Comparison of ENCODE assay signal across 17 cellular contexts in genomic region chr16:79593754-79594153, GRCh38. TPM values are rescaled to one million over a fixed set of nuclear protein-coding genes. Genes with fewer than 3 reads are reported as not detected.
DNase-seq lines count a peak whose midpoint lies in the region; ATAC-seq and TF ChIP-seq lines count a peak whose summit lies in the region.
"Had no signal": no experiment of that assay in that cellular context is flagged by ENCODE, and none has a peak within 500 bp of the region (broad histone marks: within the 10 kb centered on the region; RNA-seq: fewer than 3 reads in every experiment).

No MANE protein-coding gene starts in this region.

- peaks cover 3% of the 10 kb centered on the region for H3K27me3 Mint-ChIP-seq in neural progenitor cell (ENCODE audit: insufficient read depth, low read depth)
- H3K27me3 Mint-ChIP-seq in osteocyte (ENCODE audit: unreplicated experiment), result no peaks in the 10 kb centered on the region

- H3F3A ChIP-seq in neural progenitor cell (ENCODE audit: low read depth), result peaks cover 8% of the 10 kb centered on the region

- H3K27ac Mint-ChIP-seq in neural progenitor cell (no peak overlapping the region), osteocyte (ENCODE audit: unreplicated experiment) (no peak overlapping the region)
- H3K27ac Mint-ChIP-seq: endodermal cell had no signal

- H3K36me3 Mint-ChIP-seq in neural progenitor cell, result peaks cover 14% of the 10 kb centered on the region
- peaks cover 46% of the 10 kb centered on the region for H3K36me3 Mint-ChIP-seq in osteocyte (ENCODE audit: unreplicated experiment)

- TF ChIP-seq POLR2A in breast epithelium (IDR thresholded peaks at IDR 0.05) (no peak), transverse colon (IDR thresholded peaks at IDR 0.05) (no peak)

- in situ Hi-C loops in mammary epithelial cell (cut with MboI; ENCODE audit: low sequenced_read_pairs in 2 of 2), result loop anchor here in 1 of 2 donors (10.0 kb wide), 1 partner anchor 909 kb away; no protein-coding TSS in a partner anchor
- in situ Hi-C loops in transverse colon (cut with MboI; ENCODE audit: low pct_ligation_motif_present in 1 of 4, low pct_unique_long_range_greater_than_20kb in 1 of 4, low sequenced_read_pairs in 3 of 4), result no loop called here

- dilution Hi-C loops in mammary epithelial cell (cut with HindIII; ENCODE audit: low sequenced_read_pairs), result no loop called here

- no peaks in the 10 kb centered on the region for H3K36me3 ChIP-seq in breast epithelium
- no peaks in the 10 kb centered on the region for H3K36me3 ChIP-seq in mammary epithelial cell (ENCODE audit: insufficient read depth, low read length)
- no peaks in the 10 kb centered on the region for H3K36me3 ChIP-seq in neural progenitor cell
- H3K36me3 ChIP-seq in transverse colon, result no peaks in the 10 kb centered on the region
- H3K36me3 ChIP-seq: MG63, SJCRH30 had no signal

- no peak for DNase-seq in breast epithelium (ENCODE audit: low spot score in 2 of 2)
- DNase-seq in mammary epithelial cell, result no peak
- no peak for DNase-seq in caudate nucleus (lab: John Stamatoyannopoulos, UW)
- DNase-seq in neural progenitor cell (ENCODE audit: low spot score), result no peak
- DNase-seq in transverse colon, result no peak
- DNase-seq in osteocyte (ENCODE audit: extremely low spot score, unreplicated experiment), result no peak
- no peak for DNase-seq in glomerular visceral epithelial cell (ENCODE audit: extremely low spot score)
- DNase-seq: activated CD4-positive, alpha-beta T cell treated with anti-CD3 and anti-CD28 coated beads for 48 hours; central memory CD4-positive, alpha-beta T cell; endodermal cell; MG63; NCI-H1930; NCI-H446 treated with DMSO at 0.1 percent for 48 hours; SJCRH30; stimulated activated CD4-positive, alpha-beta T cell treated with anti-CD3 and anti-CD28 coated beads, Interleukin-4, amount 100 ng/mL, for 4 hours had no signal

- CTCF ChIA-PET in mammary epithelial cell (lab: Charles Lee; ENCODE audit: low non-redundant PET), result no interaction called here

- TF ChIP-seq CTCF in breast epithelium (IDR thresholded peaks at IDR 0.05), result no peak
- TF ChIP-seq CTCF in mammary epithelial cell (conservative IDR thresholded peaks at IDR 0.05 in 1 of 2, IDR thresholded peaks at IDR 0.05 in 1 of 2; ENCODE audit: extremely low read depth in 1 of 2, insufficient read depth in 1 of 2, low read depth in 1 of 2, low read length in 2 of 2), result no peak
- TF ChIP-seq CTCF in neural progenitor cell (IDR thresholded peaks at IDR 0.05), result no peak
- TF ChIP-seq CTCF in transverse colon (IDR thresholded peaks at IDR 0.05), result no peak
- TF ChIP-seq CTCF in osteocyte (IDR thresholded peaks at IDR 0.05), result no peak

- H3K9me3 ChIP-seq in breast epithelium, result no peaks in the 10 kb centered on the region
- no peaks in the 10 kb centered on the region for H3K9me3 ChIP-seq in mammary epithelial cell (replicated peaks; ENCODE audit: insufficient read depth, low read length)
- no peaks in the 10 kb centered on the region for H3K9me3 ChIP-seq in neural progenitor cell (ENCODE audit: low read depth)
- H3K9me3 ChIP-seq in transverse colon, result no peaks in the 10 kb centered on the region
- H3K9me3 ChIP-seq: MG63, SJCRH30 had no signal

- H3K27ac ChIP-seq in breast epithelium (peak overlapping the region; percentile 18 to 91), mammary epithelial cell (ENCODE audit: insufficient read depth, low read depth, low read length) (no peak overlapping the region), caudate nucleus (ENCODE audit: low read depth, low read length) (peak overlapping the region; percentile 49), neural progenitor cell (no peak overlapping the region), transverse colon (peak overlapping the region; percentile 69 to 85 (median 78))
- H3K27ac ChIP-seq: SJCRH30 had no signal

- 95% methylated on average over 8 of the region's 8 CpGs for WGBS in mammary epithelial cell (ENCODE audit: low coverage, missing lambda C conversion rate)
- WGBS in transverse colon (ENCODE audit: low coverage in 1 of 2), 2 donors, result 77 to 84% methylated on average over 8 of the region's 8 CpGs

- H3K9me3 Mint-ChIP-seq in neural progenitor cell (peaks cover 5% of the 10 kb centered on the region), osteocyte (ENCODE audit: unreplicated experiment) (no peaks in the 10 kb centered on the region)
- H3K9me3 Mint-ChIP-seq: endodermal cell had no signal

- peaks cover 65% of the 10 kb centered on the region for H3K4me1 Mint-ChIP-seq in neural progenitor cell
- H3K4me1 Mint-ChIP-seq in osteocyte (ENCODE audit: unreplicated experiment), result peaks cover 39% of the 10 kb centered on the region

- H3K4me3 Mint-ChIP-seq in neural progenitor cell (no peak overlapping the region), osteocyte (ENCODE audit: unreplicated experiment) (no peak overlapping the region)
- H3K4me3 Mint-ChIP-seq: endodermal cell had no signal

- H4K20me1 ChIP-seq in mammary epithelial cell (ENCODE audit: insufficient read depth, low read length) (no peaks in the 10 kb centered on the region), neural progenitor cell (ENCODE audit: low read depth) (no peaks in the 10 kb centered on the region)

- intact Hi-C loops in breast epithelium (cut with DNase I; ENCODE audit: low total_unique reads) (no loop called here), mammary epithelial cell (cut with micrococcal nuclease) (loop anchor here (10.0 kb wide), 1 partner anchor 609 kb away; no protein-coding TSS in a partner anchor), transverse colon (cut with DNase I; ENCODE audit: low total_unique reads) (no loop called here)

- no TSS peak for BruUV-seq in mammary epithelial cell (replicated peaks; lab: Mats Ljungman, UMichigan)

- ATAC-seq in GM21381 (IDR thresholded peaks at IDR 0.05; ENCODE audit: unreplicated experiment), result no peak

- H3K79me2 ChIP-seq in mammary epithelial cell (ENCODE audit: insufficient read depth, low read length), result peaks cover 34% of the 10 kb centered on the region
- peaks cover 49% of the 10 kb centered on the region for H3K79me2 ChIP-seq in neural progenitor cell (ENCODE audit: low read depth)

- TF ChIP-seq EP300 in transverse colon (IDR thresholded peaks at IDR 0.05; ENCODE audit: low read depth), result no peak

- no peak overlapping the region for H3K9ac ChIP-seq in mammary epithelial cell (ENCODE audit: insufficient read depth, low read length)
- no peak overlapping the region for H3K9ac ChIP-seq in neural progenitor cell

- H2AFZ ChIP-seq in mammary epithelial cell (ENCODE audit: low read depth, low read length) (no peak overlapping the region), neural progenitor cell (replicated peaks) (no peak overlapping the region)

- no peak overlapping the region for H3K4me2 ChIP-seq in mammary epithelial cell (ENCODE audit: insufficient read depth, low read depth, low read length)
- H3K4me2 ChIP-seq in neural progenitor cell, result peak overlapping the region; percentile 78

- H3K4me1 ChIP-seq in breast epithelium, result peaks cover 0 to 2% of the 10 kb centered on the region in 2 donors
- peaks cover 17% of the 10 kb centered on the region for H3K4me1 ChIP-seq in mammary epithelial cell (ENCODE audit: insufficient read depth, low read length)
- peaks cover 50% of the 10 kb centered on the region for H3K4me1 ChIP-seq in neural progenitor cell
- H3K4me1 ChIP-seq in transverse colon, result peaks cover 0 to 22% (median 0%) of the 10 kb centered on the region in 4 donors
- H3K4me1 ChIP-seq: SJCRH30 had no signal

- no peaks in the 10 kb centered on the region for H3K27me3 ChIP-seq in breast epithelium
- no peaks in the 10 kb centered on the region for H3K27me3 ChIP-seq in mammary epithelial cell (ENCODE audit: insufficient read depth, low read length)
- peaks cover 14% of the 10 kb centered on the region for H3K27me3 ChIP-seq in neural progenitor cell
- H3K27me3 ChIP-seq in transverse colon, result peaks cover 60% of the 10 kb centered on the region
- H3K27me3 ChIP-seq: SJCRH30 had no signal

- H3K4me3 ChIP-seq in breast epithelium (peak overlapping the region in 2 of 3 donors; percentile 68 to 89), mammary epithelial cell (replicated peaks in 1 of 3; ENCODE audit: insufficient read depth in 1 of 3, low read depth in 2 of 3, low read length in 3 of 3) (no peak overlapping the region), neural progenitor cell (no peak overlapping the region), transverse colon (no peak overlapping the region)
- H3K4me3 ChIP-seq: lung, MG63, SJCRH30 had no signal

RNA-seq across cellular contexts. Expression of gene MAF, which starts 6.8 kb away (rescaled TPM):
- total RNA-seq in breast epithelium (10 to 100 TPM; 21.8 to 66.6 (median 37.0) TPM), mammary epithelial cell (10 to 100 TPM; 10.3 to 27.0 TPM), neural progenitor cell (ENCODE audit: low replicate concordance) (10.8 and 13.5 TPM in 2 replicates), transverse colon (10 to 100 TPM in 3 of 4 donors, 1 to 10 TPM in 1; 8.4 to 25.2 (median 14.0) TPM), osteocyte (63.6 and 70.3 TPM in 2 replicates)
- polyA plus RNA-seq in mammary epithelial cell, result 3.2 TPM
- 3.1 TPM for polyA minus RNA-seq in mammary epithelial cell

Comparison
In these comparisons a context has a peak if more than half of its experiments do, and no peak if none do; other contexts are left out.
1. H3K27ac ChIP-seq: peak in breast epithelium (2 of 2), caudate nucleus (single experiment) and transverse colon (4 of 4); none in mammary epithelial cell (single experiment) and neural progenitor cell (single experiment).
2. H3K4me3 ChIP-seq: peak in breast epithelium (2 of 3); none in mammary epithelial cell (0 of 3), neural progenitor cell (single experiment) and transverse colon (0 of 4).